Comparison of ENCODE assay signal across 31 cellular contexts in the genomic region with DNA sequence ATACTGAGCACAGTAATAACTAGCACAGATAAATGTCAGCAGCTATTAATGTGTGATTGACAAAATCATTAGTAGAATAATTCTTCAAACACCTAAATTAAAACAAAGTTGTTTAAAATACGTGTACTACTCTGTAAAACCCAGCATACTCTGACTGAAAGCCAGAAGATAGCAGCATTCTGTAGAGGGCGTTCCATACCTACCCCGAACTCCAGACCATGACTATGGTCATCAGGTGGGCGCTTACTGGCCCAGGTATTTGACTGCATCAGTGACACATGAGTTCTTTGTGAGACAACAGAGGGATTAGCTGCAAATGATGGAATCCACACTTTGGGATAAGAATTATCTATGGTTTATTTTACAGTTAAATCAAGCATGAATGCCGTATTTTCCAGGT.
"Had no signal": no experiment of that assay in that cellular context is flagged by ENCODE, and none has a peak within 500 bp of the region (broad histone marks: within the 10 kb centered on the region; RNA-seq: fewer than 3 reads in every experiment).

No MANE protein-coding gene starts in this region.

- H3K27ac ChIP-seq: PC-9, RWPE1, SJCRH30, SK-N-MC had no signal

- FAIRE-seq: RCC 7860 had no signal

- H3K4me1 ChIP-seq: SJCRH30 had no signal

- H2AFZ ChIP-seq: PC-9 had no signal

- H3K9me3 ChIP-seq: MG63, SJCRH30 had no signal

- H3K4me2 ChIP-seq: PC-9 had no signal

- H3K36me3 ChIP-seq: MG63, SJCRH30 had no signal

- H3K27me3 ChIP-seq: MG63, SJCRH30 had no signal

- DNase-seq: MG63, NCI-H1048, NCI-H1092 treated with DMSO at 0.1 percent for 48 hours, NCI-H1105 treated with DMSO at 0.1 percent for 48 hours, NCI-H1417, NCI-H1436, NCI-H146, NCI-H1694, NCI-H187, NCI-H1930, NCI-H2029 treated with DMSO at 0.1 percent for 48 hours, NCI-H2081 treated with DMSO at 0.1 percent for 48 hours, NCI-H2107, NCI-H2171, NCI-H226, NCI-H446 treated with DMSO at 0.1 percent for 48 hours, NCI-H510A, NCI-H526, NCI-H69, NCI-H748 treated with DMSO at 0.1 percent for 48 hours, PC-9, SHP77, SIG-M5, SJCRH30, T-cell had no signal

- H3K4me3 ChIP-seq: MG63, PC-9, SJCRH30, SK-N-MC had no signal

- ATAC-seq: Panc1, Right ventricle myocardium inferior, SK-N-SH treated with all-trans-retinoic acid at 6 μM for 48 hours, T-cell had no signal
